26 cellular contexts compared by ENCODE assay signal in genomic region chr7:79093421-79093820, GRCh38.
DNase-seq lines count a peak whose midpoint lies in the region; ATAC-seq, FAIRE-seq and TF ChIP-seq lines count a peak whose summit lies in the region.
"Had no signal": no experiment of that assay in that cellular context is flagged by ENCODE, and none has a peak within 500 bp of the region (broad histone marks: within the 10 kb centered on the region; RNA-seq: fewer than 3 reads in every experiment).

No MANE protein-coding gene starts in this region.

- no peaks in the 10 kb centered on the region for H4K20me1 ChIP-seq in HepG2 (ENCODE audit: insufficient read depth, low read length)
- H4K20me1 ChIP-seq: BLaER1 had no signal

- TF ChIP-seq EP300 in HepG2 (IDR thresholded peaks at IDR 0.05; ENCODE audit: low read depth in 2 of 2, low read length in 2 of 2) (no peak), HepG2 (CRISPR knock-in tag; IDR thresholded peaks at IDR 0.05; ENCODE audit: borderline replicate concordance) (no peak)

- H3K4me2 ChIP-seq in HepG2 (ENCODE audit: low read depth, low read length), result no peak overlapping the region
- H3K4me2 ChIP-seq: BLaER1 had no signal

- intact Hi-C loops in HepG2 (cut with micrococcal nuclease; ENCODE audit: unreplicated experiment), result no loop called here

- TF ChIP-seq POLR2A in HepG2 (IDR thresholded peaks at IDR 0.05; ENCODE audit: insufficient read depth in 1 of 2, low read depth in 2 of 2, low read length in 2 of 2), result no peak

- H3K4me3 ChIP-seq in HepG2 (replicated peaks in 1 of 3; ENCODE audit: insufficient read depth in 1 of 3, low read depth in 2 of 3, low read length in 3 of 3), result no peak overlapping the region
- H3K4me3 ChIP-seq: BLaER1, GM12878 had no signal

- TF ChIP-seq CTCF in HepG2 (CRISPR knock-in tag; IDR thresholded peaks at IDR 0.05), result no peak

- no peak for FAIRE-seq in HepG2 (lab: Jason Lieb, UNC)
- FAIRE-seq: A204.1, GM12878, GM12892, GM18507, GM19239 had no signal

- in situ Hi-C loops in HepG2 (cut with HindIII; ENCODE audit: extremely low pct_ligation_motif_present, low pct_unique_long_range_greater_than_20kb), result no loop called here

- DNase-seq in OCI-M1 (lab: John Stamatoyannopoulos, UW) (peak; percentile 88), amniotic epithelial cell (ENCODE audit: low read depth) (peak; percentile 79), iris pigment epithelial cell (ENCODE audit: low read depth) (peak; percentile 48), HepG2 (ENCODE audit: low spot score) (no peak)
- DNase-seq: 8988T; ACHN; BE2C; C1 segment of cervical spinal cord; CD4-positive, alpha-beta memory T cell; CD4-positive, CD25-positive, alpha-beta regulatory T cell; CD8-positive, alpha-beta memory T cell; COR-L47; DMS 273 treated with DMSO at 0.1 percent for 48 hours; DMS153; DMS53; DMS79; DND-41; EL; GDM1 had no signal

- ATAC-seq in GM18868 (IDR thresholded peaks at IDR 0.05; ENCODE audit: unreplicated experiment) (no peak), HepG2 (no peak)
- ATAC-seq: GM12878 had no signal

- no peaks in the 10 kb centered on the region for H3K9me3 ChIP-seq in HepG2 (ENCODE audit: low read length)
- H3K9me3 ChIP-seq: BE2C had no signal

- no peaks in the 10 kb centered on the region for H3K4me1 ChIP-seq in HepG2 (ENCODE audit: insufficient read depth, low read length)
- H3K4me1 ChIP-seq: BE2C had no signal

- H3K27ac ChIP-seq in HepG2 (ENCODE audit: extremely low read length, insufficient read depth, low read length), result no peak overlapping the region
- H3K27ac ChIP-seq: BLaER1 had no signal

- H3K36me3 ChIP-seq in HepG2 (replicated peaks in 1 of 2; ENCODE audit: control insufficient read depth in 1 of 2, insufficient read depth in 2 of 2, low read length in 2 of 2), result no peaks in the 10 kb centered on the region
- H3K36me3 ChIP-seq: BE2C, BLaER1 had no signal

- no peaks in the 10 kb centered on the region for H3K27me3 ChIP-seq in HepG2 (ENCODE audit: control insufficient read depth in 1 of 2, insufficient read depth in 2 of 2, low read length in 2 of 2)
- H3K27me3 ChIP-seq: BE2C, BLaER1 had no signal

- H3K79me2 ChIP-seq in HepG2 (ENCODE audit: insufficient read depth, low read length), result no peaks in the 10 kb centered on the region

- TF ChIP-seq RAD21 in HepG2 (CRISPR knock-in tag; IDR thresholded peaks at IDR 0.05), result no peak

- POLR2A ChIA-PET in HepG2 (lab: Yijun Ruan, JAX), result no interaction called here

- CTCF ChIA-PET in HepG2 (lab: Yijun Ruan, JAX; ENCODE audit: low intra/inter-chr PET ratio, low total read pairs), result no interaction called here

- no peak overlapping the region for H2AFZ ChIP-seq in HepG2 (ENCODE audit: low read length)

- BruUV-seq in HepG2 (replicated peaks; lab: Mats Ljungman, UMichigan), result no TSS peak

- no peak overlapping the region for H3K9ac ChIP-seq in HepG2 (ENCODE audit: insufficient read depth, low read depth, low read length)
- H3K9ac ChIP-seq: BLaER1 had no signal

TF ChIP-seq in HepG2, 621 proteins besides CTCF, POLR2A, EP300 and RAD21:
- TF ChIP-seq ZNF547 (CRISPR knock-in tag; IDR thresholded peaks at IDR 0.05) (no peak), ZNF207 (IDR thresholded peaks at IDR 0.05; ENCODE audit: borderline replicate concordance) (no peak), ARID2 (CRISPR knock-in tag; IDR thresholded peaks at IDR 0.05; ENCODE audit: borderline replicate concordance) (no peak), ZNF562 (CRISPR knock-in tag; IDR thresholded peaks at IDR 0.05; ENCODE audit: borderline replicate concordance) (no peak), MXD4 (CRISPR knock-in tag; IDR thresholded peaks at IDR 0.05) (no peak), ZFP1 (CRISPR knock-in tag; IDR thresholded peaks at IDR 0.05) (no peak), ZNF83 (CRISPR knock-in tag; IDR thresholded peaks at IDR 0.05; ENCODE audit: borderline replicate concordance) (no peak), ZNF101 (CRISPR knock-in tag; IDR thresholded peaks at IDR 0.05; ENCODE audit: borderline replicate concordance, low read depth) (no peak), ZBTB44 (CRISPR knock-in tag; IDR thresholded peaks at IDR 0.05) (no peak), ZBTB37 (CRISPR knock-in tag; IDR thresholded peaks at IDR 0.05) (no peak), ZNF839 (CRISPR knock-in tag; IDR thresholded peaks at IDR 0.05; ENCODE audit: borderline replicate concordance) (no peak), ATF7 (IDR thresholded peaks at IDR 0.05) (no peak), ATF7 (CRISPR knock-in tag; IDR thresholded peaks at IDR 0.05) (no peak), ZFP62 (CRISPR knock-in tag; IDR thresholded peaks at IDR 0.05) (no peak)
